In genomic region chr5:2724031-2724581, GRCh38 we compare ENCODE assay signal across 20 cellular contexts. TPM values are rescaled to one million over a fixed set of nuclear protein-coding genes. Genes with fewer than 3 reads are reported as not detected.
DNase-seq lines count a peak whose midpoint lies in the region; ATAC-seq and TF ChIP-seq lines count a peak whose summit lies in the region.
"Had no signal": no experiment of that assay in that cellular context is flagged by ENCODE, and none has a peak within 500 bp of the region (broad histone marks: within the 10 kb centered on the region; RNA-seq: fewer than 3 reads in every experiment).

No MANE protein-coding gene starts in this region.

- no peak overlapping the region for H3K4me3 ChIP-seq in vagina
- H3K4me3 ChIP-seq: BLaER1 treated with 17β-estradiol and CSF1 and Interleukin-3, amounts not matched to agents 10 nM and 100 nM; GM12878 had no signal

- CTCF ChIA-PET in activated CD8-positive, alpha-beta memory T cell treated with anti-CD3 and anti-CD28 coated beads, Interleukin-2, amount 10 ng/mL, durations not matched to agents 7 days and 5 days (lab: Charles Lee) = no interaction called here

- no peak overlapping the region for H3K27ac ChIP-seq in vagina
- H3K27ac ChIP-seq: 22Rv1; BLaER1 treated with 17β-estradiol and CSF1 and Interleukin-3, amounts not matched to agents 10 nM and 100 nM had no signal

- H3K27me3 ChIP-seq in vagina = no peaks in the 10 kb centered on the region
- H3K27me3 ChIP-seq: BE2C; BLaER1 treated with 17β-estradiol and CSF1 and Interleukin-3, amounts not matched to agents 10 nM and 100 nM had no signal

- H3K9me3 ChIP-seq in vagina = no peaks in the 10 kb centered on the region
- H3K9me3 ChIP-seq: BE2C; BLaER1 treated with 17β-estradiol and CSF1 and Interleukin-3, amounts not matched to agents 10 nM and 100 nM had no signal

- H3K9me3 Mint-ChIP-seq in activated CD8-positive, alpha-beta memory T cell treated with anti-CD3 and anti-CD28 coated beads, Interleukin-2, amount 10 ng/mL, durations not matched to agents 7 days and 5 days (ENCODE audit: low read depth) = no peaks in the 10 kb centered on the region
- no peaks in the 10 kb centered on the region for H3K9me3 Mint-ChIP-seq in neural crest cell
- H3K9me3 Mint-ChIP-seq: CD4-positive, alpha-beta T cell had no signal

- H3K4me1 ChIP-seq in vagina = no peaks in the 10 kb centered on the region
- H3K4me1 ChIP-seq: BE2C; BLaER1 treated with 17β-estradiol and CSF1 and Interleukin-3, amounts not matched to agents 10 nM and 100 nM had no signal

- TF ChIP-seq CTCF in neural crest cell (conservative IDR thresholded peaks at IDR 0.05) = no peak
- TF ChIP-seq CTCF in vagina (IDR thresholded peaks at IDR 0.05) = no peak

- no peak overlapping the region for H3K4me3 Mint-ChIP-seq in activated CD8-positive, alpha-beta memory T cell treated with anti-CD3 and anti-CD28 coated beads, Interleukin-2, amount 10 ng/mL, durations not matched to agents 7 days and 5 days
- H3K4me3 Mint-ChIP-seq in neural crest cell = no peak overlapping the region
- H3K4me3 Mint-ChIP-seq: CD14-positive monocyte; CD4-positive, alpha-beta T cell; CD8-positive, alpha-beta memory T cell had no signal

- DNase-seq in activated CD8-positive, alpha-beta memory T cell treated with anti-CD3 and anti-CD28 coated beads, Interleukin-2, amount 10 ng/mL, durations not matched to agents 7 days and 5 days = peak; percentile 3
- DNase-seq in activated CD8-positive, alpha-beta memory T cell treated with anti-CD3 and anti-CD28 coated beads for 24 hours = no peak
- DNase-seq in neural crest cell (ENCODE audit: low read depth, low spot score) (no peak), vagina (ENCODE audit: extremely low spot score in 2 of 2) (peak; percentile 34 to 49), NCI-H1694 (lab: John Stamatoyannopoulos, UW) (no peak), ACHN (no peak)
- DNase-seq: AML-193; BE2C; CD4-positive, alpha-beta T cell; CD8-positive, alpha-beta memory T cell; DMS 273 treated with DMSO at 0.1 percent for 48 hours; DMS79; EL; GDM1; GOT3; HCEC 1CT had no signal

- no peaks in the 10 kb centered on the region for H3K36me3 Mint-ChIP-seq in activated CD8-positive, alpha-beta memory T cell treated with anti-CD3 and anti-CD28 coated beads, Interleukin-2, amount 10 ng/mL, durations not matched to agents 7 days and 5 days
- H3K36me3 Mint-ChIP-seq in neural crest cell (ENCODE audit: low read depth) = no peaks in the 10 kb centered on the region
- H3K36me3 Mint-ChIP-seq: CD14-positive monocyte; CD8-positive, alpha-beta memory T cell had no signal

- in situ Hi-C loops in ACHN (cut with HindIII; ENCODE audit: low pct_ligation_motif_present, low pct_unique_long_range_greater_than_20kb, low sequenced_read_pairs) = no loop called here

- no peaks in the 10 kb centered on the region for H3K36me3 ChIP-seq in vagina
- H3K36me3 ChIP-seq: BE2C; BLaER1 treated with 17β-estradiol and CSF1 and Interleukin-3, amounts not matched to agents 10 nM and 100 nM had no signal

- H3K27ac Mint-ChIP-seq in activated CD8-positive, alpha-beta memory T cell treated with anti-CD3 and anti-CD28 coated beads, Interleukin-2, amount 10 ng/mL, durations not matched to agents 7 days and 5 days = no peak overlapping the region
- peak overlapping the region; percentile 43 for H3K27ac Mint-ChIP-seq in neural crest cell (ENCODE audit: unreplicated experiment)
- H3K27ac Mint-ChIP-seq: CD4-positive, alpha-beta T cell; CD8-positive, alpha-beta memory T cell had no signal

- no peaks in the 10 kb centered on the region for H3K4me1 Mint-ChIP-seq in activated CD8-positive, alpha-beta memory T cell treated with anti-CD3 and anti-CD28 coated beads, Interleukin-2, amount 10 ng/mL, durations not matched to agents 7 days and 5 days
- H3K4me1 Mint-ChIP-seq in neural crest cell = peaks cover 6% of the 10 kb centered on the region
- H3K4me1 Mint-ChIP-seq: CD14-positive monocyte; CD8-positive, alpha-beta memory T cell had no signal

- intact Hi-C loops in vagina (cut with DNase I) = no loop called here

- no peak for ATAC-seq in activated CD8-positive, alpha-beta memory T cell treated with anti-CD3 and anti-CD28 coated beads, Interleukin-2, amount 10 ng/mL, durations not matched to agents 7 days and 5 days
- ATAC-seq: GM12878 had no signal

- H3K27me3 Mint-ChIP-seq in activated CD8-positive, alpha-beta memory T cell treated with anti-CD3 and anti-CD28 coated beads, Interleukin-2, amount 10 ng/mL, durations not matched to agents 7 days and 5 days = no peaks in the 10 kb centered on the region
- peaks cover 2% of the 10 kb centered on the region for H3K27me3 Mint-ChIP-seq in neural crest cell (ENCODE audit: low read depth)

- no peak for TF ChIP-seq POLR2A in vagina (IDR thresholded peaks at IDR 0.05)

RNA-seq across cellular contexts. Expression of gene IRX2, which starts 27.4 kb away (rescaled TPM):
- total RNA-seq in activated CD8-positive, alpha-beta memory T cell treated with anti-CD3 and anti-CD28 coated beads, Interleukin-2, amount 10 ng/mL, durations not matched to agents 7 days and 5 days = not detected
- total RNA-seq in neural crest cell (41.6 and 42.5 TPM in 2 replicates), vagina (3.7 TPM)
- total RNA-seq: CD4-positive, alpha-beta T cell; CD8-positive, alpha-beta memory T cell; GM12878 had no signal

Comparison
In these comparisons a context has a peak if more than half of its experiments do, and no peak if none do; other contexts are left out.
1. DNase-seq: peak in activated CD8-positive, alpha-beta memory T cell treated with anti-CD3 and anti-CD28 coated beads, Interleukin-2, amount 10 ng/mL, durations not matched to agents 7 days and 5 days (single experiment) and vagina (2 of 2); none in activated CD8-positive, alpha-beta memory T cell treated with anti-CD3 and anti-CD28 coated beads for 24 hours (single experiment), neural crest cell (single experiment), NCI-H1694 (single experiment) and ACHN (single experiment).